In the genomic region with DNA sequence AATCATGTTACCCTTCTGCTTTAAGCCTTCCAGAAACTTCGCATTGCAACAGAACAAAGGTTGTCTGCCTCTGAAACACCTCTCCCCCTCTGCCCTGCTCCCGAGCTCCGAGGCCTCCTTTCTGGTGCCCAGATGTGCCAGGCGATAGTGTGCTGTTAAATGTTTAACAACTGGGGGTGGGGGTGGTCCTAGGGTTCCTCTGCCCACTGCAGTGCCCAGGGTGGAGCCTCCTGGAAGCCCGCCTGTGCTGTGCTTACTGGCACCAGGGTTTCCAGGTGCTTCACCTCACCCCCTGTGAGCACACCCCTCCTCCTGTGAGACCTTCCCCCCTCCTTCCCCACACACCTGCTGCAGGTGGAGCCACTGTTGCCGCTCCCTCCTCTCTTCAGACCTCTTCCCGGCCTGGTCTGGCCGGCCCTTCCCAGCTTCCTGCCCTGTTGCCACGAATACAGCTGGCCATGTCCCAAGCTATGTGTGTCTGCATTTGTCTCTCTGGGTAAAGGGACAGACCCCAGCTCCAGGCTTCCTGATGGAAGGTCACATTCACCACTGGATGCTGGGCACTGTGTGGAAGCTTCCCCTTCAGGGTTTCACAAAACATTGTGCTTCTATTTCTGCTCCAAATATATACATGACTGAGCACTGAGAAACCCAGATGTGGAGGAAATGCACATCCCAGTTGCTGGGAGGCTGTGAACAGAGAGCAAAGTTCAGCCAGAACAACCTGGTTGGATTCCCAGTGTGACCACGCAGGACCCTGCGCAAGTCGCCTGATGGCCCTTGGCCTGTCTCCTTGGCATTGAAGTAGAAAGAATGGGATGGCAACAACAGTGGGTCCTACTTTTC, we compare ENCODE assay signal across 16 cellular contexts. TPM values are rescaled to one million over a fixed set of nuclear protein-coding genes. Genes with fewer than 3 reads are reported as not detected.
DNase-seq lines count a peak whose midpoint lies in the region; ATAC-seq, FAIRE-seq and TF ChIP-seq lines count a peak whose summit lies in the region.
"Had no signal": no experiment of that assay in that cellular context is flagged by ENCODE, and none has a peak within 500 bp of the region (broad histone marks: within the 10 kb centered on the region; RNA-seq: fewer than 3 reads in every experiment).

No MANE protein-coding gene starts in this region.

- no peaks in the 10 kb centered on the region for H3K9me3 Mint-ChIP-seq in brain
- no peaks in the 10 kb centered on the region for H3K9me3 Mint-ChIP-seq in activated CD4-positive, alpha-beta T cell treated with anti-CD3 and anti-CD28 coated beads, Interleukin-2, amount 10 ng/mL, durations not matched to agents 7 days and 5 days
- H3K9me3 Mint-ChIP-seq: activated T-helper 1 cell treated with anti-CD3 and anti-CD28 coated beads, Interleukin-12 subunit alpha, Interleukin-12 subunit beta, Interleukin-2, Interleukin-4 antibody, amounts not matched to agents 30 ng/mL and 10 ng/mL and 1 ng/mL, durations not matched to agents 14 hours and 24 hours and 36 hours had no signal

- no peak overlapping the region for H3K4me3 Mint-ChIP-seq in brain
- H3K4me3 Mint-ChIP-seq in activated CD4-positive, alpha-beta T cell treated with anti-CD3 and anti-CD28 coated beads, Interleukin-2, amount 10 ng/mL, durations not matched to agents 7 days and 5 days, result no peak overlapping the region
- H3K4me3 Mint-ChIP-seq: activated T-helper 1 cell treated with anti-CD3 and anti-CD28 coated beads, Interleukin-12 subunit alpha, Interleukin-12 subunit beta, Interleukin-2, Interleukin-4 antibody, amounts not matched to agents 30 ng/mL and 10 ng/mL and 1 ng/mL, durations not matched to agents 14 hours and 24 hours and 36 hours had no signal

- H3K36me3 ChIP-seq in left ventricle myocardium inferior (peaks cover 17% of the 10 kb centered on the region), mucosa of stomach (ENCODE audit: control insufficient read depth, insufficient read depth, low read length) (no peaks in the 10 kb centered on the region)

- no peak for DNase-seq in left ventricle myocardium inferior
- no peak for DNase-seq in Right ventricle myocardium inferior (ENCODE audit: missing footprints)
- no peak for DNase-seq in urothelium cell line (ENCODE audit: low spot score)
- DNase-seq in activated effector memory CD4-positive, alpha-beta T cell treated with Interleukin-2 at 50 U/mL for 16 hours, result no peak
- DNase-seq in activated CD4-positive, alpha-beta T cell treated with anti-CD3 and anti-CD28 coated beads, Interleukin-2, amount 10 ng/mL, durations not matched to agents 7 days and 5 days, result no peak
- DNase-seq in NCI-H2227 treated with DMSO at 0.1 percent for 48 hours (lab: John Stamatoyannopoulos, UW), result no peak
- DNase-seq: ACHN; activated CD4-positive, CD25-positive, alpha-beta regulatory T cell treated with anti-CD3 and anti-CD28 coated beads, Interleukin-2, amount 50 U/mL, for 72 hours; esophagus squamous epithelium; SIG-M5; stimulated activated CD4-positive, alpha-beta T cell treated with anti-CD3 and anti-CD28 coated beads, Interleukin-1b, Interleukin-23, amount 100 ng/mL, for 48 hours; stimulated activated naive CD8-positive, alpha-beta T cell treated with anti-CD3 and anti-CD28 coated beads, Interleukin-15, Interleukin-2, amounts not matched to agents 100 U/mL and 50 U/mL, for 24 hours had no signal

- intact Hi-C loops in left ventricle myocardium inferior (cut with micrococcal nuclease) (no loop called here), Right ventricle myocardium inferior (cut with DNase I) (loop anchor here (5.0 kb wide), 1 partner anchor 37 kb away; a partner anchor contains a TSS)

- TF ChIP-seq CTCF in left ventricle myocardium inferior (IDR thresholded peaks at IDR 0.05; ENCODE audit: borderline replicate concordance), result no peak
- no peak for TF ChIP-seq CTCF in brain (conservative IDR thresholded peaks at IDR 0.05)

- peak overlapping the region; percentile 64 for H3K27ac ChIP-seq in left ventricle myocardium inferior (replicated peaks)
- H3K27ac ChIP-seq: HL-60 had no signal

- H3K27me3 ChIP-seq in left ventricle myocardium inferior (ENCODE audit: low read depth) (no peaks in the 10 kb centered on the region), mucosa of stomach (ENCODE audit: control insufficient read depth, insufficient read depth, low read length) (no peaks in the 10 kb centered on the region)
- H3K27me3 ChIP-seq: esophagus squamous epithelium had no signal

- peaks cover 73% of the 10 kb centered on the region for H3K4me1 Mint-ChIP-seq in brain
- H3K4me1 Mint-ChIP-seq in activated CD4-positive, alpha-beta T cell treated with anti-CD3 and anti-CD28 coated beads, Interleukin-2, amount 10 ng/mL, durations not matched to agents 7 days and 5 days, result no peaks in the 10 kb centered on the region

- H3K27ac Mint-ChIP-seq in brain, result peak overlapping the region; percentile 73 to 97 (median 96)
- H3K27ac Mint-ChIP-seq in activated CD4-positive, alpha-beta T cell treated with anti-CD3 and anti-CD28 coated beads, Interleukin-2, amount 10 ng/mL, durations not matched to agents 7 days and 5 days, result no peak overlapping the region
- H3K27ac Mint-ChIP-seq: activated T-helper 1 cell treated with anti-CD3 and anti-CD28 coated beads, Interleukin-12 subunit alpha, Interleukin-12 subunit beta, Interleukin-2, Interleukin-4 antibody, amounts not matched to agents 30 ng/mL and 10 ng/mL and 1 ng/mL, durations not matched to agents 14 hours and 24 hours and 36 hours had no signal

- H3K4me3 ChIP-seq in left ventricle myocardium inferior (no peak overlapping the region), mucosa of stomach (ENCODE audit: low read length) (no peak overlapping the region)
- H3K4me3 ChIP-seq: esophagus squamous epithelium had no signal

- H3K9me3 ChIP-seq in left ventricle myocardium inferior (replicated peaks) (no peaks in the 10 kb centered on the region), mucosa of stomach (ENCODE audit: control insufficient read depth, low read length) (no peaks in the 10 kb centered on the region)
- H3K9me3 ChIP-seq: esophagus squamous epithelium had no signal

- FAIRE-seq in urothelium cell line (lab: Jason Lieb, UNC), result no peak

- CTCF ChIA-PET in activated CD4-positive, alpha-beta T cell treated with anti-CD3 and anti-CD28 coated beads, Interleukin-2, amount 10 ng/mL, durations not matched to agents 7 days and 5 days (lab: Charles Lee), result no interaction called here

- H3K4me1 ChIP-seq in left ventricle myocardium inferior, result peaks cover 98% of the 10 kb centered on the region
- peaks cover 55% of the 10 kb centered on the region for H3K4me1 ChIP-seq in mucosa of stomach (ENCODE audit: control insufficient read depth, insufficient read depth, low read length)

- H3K36me3 Mint-ChIP-seq in brain, result no peaks in the 10 kb centered on the region
- H3K36me3 Mint-ChIP-seq in activated CD4-positive, alpha-beta T cell treated with anti-CD3 and anti-CD28 coated beads, Interleukin-2, amount 10 ng/mL, durations not matched to agents 7 days and 5 days (ENCODE audit: low read depth), result no peaks in the 10 kb centered on the region

- POLR2A ChIA-PET in activated CD4-positive, alpha-beta T cell treated with anti-CD3 and anti-CD28 coated beads, Interleukin-2, amount 10 ng/mL, durations not matched to agents 7 days and 5 days (lab: Charles Lee), result no interaction called here

- H3K27me3 Mint-ChIP-seq in brain, result peaks cover 8% of the 10 kb centered on the region
- peaks cover 4% of the 10 kb centered on the region for H3K27me3 Mint-ChIP-seq in activated CD4-positive, alpha-beta T cell treated with anti-CD3 and anti-CD28 coated beads, Interleukin-2, amount 10 ng/mL, durations not matched to agents 7 days and 5 days

- no peak for ATAC-seq in Right ventricle myocardium inferior
- ATAC-seq: stimulated activated naive CD8-positive, alpha-beta T cell treated with anti-CD3 and anti-CD28 coated beads, Interleukin-15, Interleukin-2, amounts not matched to agents 100 U/mL and 50 U/mL, for 24 hours had no signal

- H3K9ac ChIP-seq in mucosa of stomach (ENCODE audit: low read length), result peak overlapping the region; percentile 58

RNA-seq across cellular contexts. Expression of a gene that starts 37.2 kb away (rescaled TPM):
- total RNA-seq in left ventricle myocardium inferior (67.0 TPM), Right ventricle myocardium inferior (74.1 TPM)
- 58.2 TPM for polyA plus RNA-seq in brain (ENCODE audit: insufficient read depth, low read depth, low replicate concordance)
- total RNA-seq in activated CD4-positive, alpha-beta T cell treated with anti-CD3 and anti-CD28 coated beads, Interleukin-2, amount 10 ng/mL, durations not matched to agents 7 days and 5 days, result under 1 TPM; 0.10 to 0.25 TPM

Comparison
In these comparisons a context has a peak if more than half of its experiments do, and no peak if none do; other contexts are left out.
1. RNA of a gene that starts 37.2 kb away (total RNA-seq): 74.1 TPM in Right ventricle myocardium inferior (single experiment) and 67.0 TPM in left ventricle myocardium inferior (single experiment); 0.10 to 0.25 TPM in activated CD4-positive, alpha-beta T cell treated with anti-CD3 and anti-CD28 coated beads, Interleukin-2, amount 10 ng/mL, durations not matched to agents 7 days and 5 days; every median in the first group is over 10 times any median in the second.